8 cellular contexts compared by ENCODE assay signal in genomic region chrX:104166735-104167436, GRCh38.
DNase-seq lines count a peak whose midpoint lies in the region; ATAC-seq and TF ChIP-seq lines count a peak whose summit lies in the region.

No MANE protein-coding gene starts in this region.

- H3K27me3 ChIP-seq in DOHH2 (ENCODE audit: control insufficient read depth, low read length) (no peaks in the 10 kb centered on the region), muscle layer of duodenum (ENCODE audit: low read depth, low read length) (no peaks in the 10 kb centered on the region)

- H3K9me3 ChIP-seq in DOHH2 (ENCODE audit: control insufficient read depth, insufficient read depth, low read length) (no peaks in the 10 kb centered on the region), KOPT-K1 (ENCODE audit: insufficient read depth, low read length, poor library complexity, severe bottlenecking) (no peaks in the 10 kb centered on the region), muscle layer of duodenum (ENCODE audit: control insufficient read depth in 1 of 2, low read length in 2 of 2) (no peaks in the 10 kb centered on the region)

- DNase-seq in choroid plexus epithelial cell (ENCODE audit: low read depth) (no peak), NCI-H187 (lab: John Stamatoyannopoulos, UW) (no peak)

- H3K36me3 ChIP-seq in DOHH2 (ENCODE audit: control insufficient read depth, low read length) (peaks cover 6% of the 10 kb centered on the region; the same call in 1 of the 2 replicates), KOPT-K1 (ENCODE audit: insufficient read depth, low read length) (no peaks in the 10 kb centered on the region), muscle layer of duodenum (ENCODE audit: control insufficient read depth in 1 of 2, insufficient read depth in 2 of 2, low read length in 2 of 2) (no peaks in the 10 kb centered on the region)

- no peaks in the 10 kb centered on the region for H3K9me2 ChIP-seq in DOHH2 (replicated peaks; ENCODE audit: control insufficient read depth, low read length)

- no peak for ATAC-seq in GM21390 (IDR thresholded peaks at IDR 0.05; ENCODE audit: unreplicated experiment)
- no peak for ATAC-seq in HG03342 (IDR thresholded peaks at IDR 0.05; ENCODE audit: unreplicated experiment)
- no peak for ATAC-seq in GM21717 (IDR thresholded peaks at IDR 0.05; ENCODE audit: unreplicated experiment)

- TF ChIP-seq CTCF in DOHH2 (IDR thresholded peaks at IDR 0.05; ENCODE audit: low read depth, low read length, poor library complexity, severe bottlenecking) (no peak), choroid plexus epithelial cell (conservative IDR thresholded peaks at IDR 0.05; ENCODE audit: low read depth, low read length) (no peak)

- H3F3A ChIP-seq in DOHH2 (ENCODE audit: control insufficient read depth, insufficient read depth), result no peaks in the 10 kb centered on the region

- no peak overlapping the region for H3K27ac ChIP-seq in DOHH2 (ENCODE audit: low read depth, low read length)
- H3K27ac ChIP-seq in KOPT-K1 (ENCODE audit: low read depth, low read length, poor library complexity, severe bottlenecking), result peak overlapping the region; percentile 61
- peak overlapping the region; percentile 39 for H3K27ac ChIP-seq in muscle layer of duodenum (ENCODE audit: low read length)

- peak overlapping the region; percentile 84 for H3K4me2 ChIP-seq in DOHH2 (ENCODE audit: low read length)

- peak overlapping the region; percentile 81 for H3K4me3 ChIP-seq in DOHH2 (ENCODE audit: low read length)
- peak overlapping the region; percentile 79 for H3K4me3 ChIP-seq in choroid plexus epithelial cell (ENCODE audit: low read depth, low read length)
- peak overlapping the region; percentile 76 to 82 for H3K4me3 ChIP-seq in muscle layer of duodenum (ENCODE audit: low read depth in 1 of 2, low read length in 2 of 2)

- H3K4me1 ChIP-seq in DOHH2 (ENCODE audit: control insufficient read depth, low read length) (peaks cover 19% of the 10 kb centered on the region), muscle layer of duodenum (ENCODE audit: control insufficient read depth in 1 of 2, insufficient read depth in 2 of 2, low read length in 2 of 2) (peaks cover 0 to 12% of the 10 kb centered on the region in 2 donors)

- H4K20me1 ChIP-seq in DOHH2 (ENCODE audit: control insufficient read depth, insufficient read depth, low read depth, low read length), result no peaks in the 10 kb centered on the region

- H3K79me2 ChIP-seq in DOHH2 (ENCODE audit: control insufficient read depth, low read length), result peaks cover 51% of the 10 kb centered on the region
